22 cellular contexts compared by ENCODE assay signal in the genomic region with DNA sequence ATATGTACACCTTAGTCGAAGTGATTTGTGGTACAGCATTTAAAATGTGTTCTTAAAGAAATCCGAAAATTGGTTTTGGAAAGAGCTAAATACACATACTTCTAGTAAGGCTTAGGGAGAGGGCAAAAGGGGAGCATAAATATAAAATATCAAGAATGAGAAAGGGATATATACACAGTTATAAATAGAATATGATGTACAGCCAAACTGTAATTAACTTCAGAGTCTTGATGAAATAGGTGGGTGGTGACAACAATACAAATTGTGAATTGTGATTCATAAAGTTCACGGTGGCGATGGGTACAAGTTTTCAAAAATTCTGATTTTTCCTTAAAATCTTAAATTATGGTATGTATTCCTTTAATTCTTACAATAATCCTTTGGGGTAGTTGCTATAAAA.
DNase-seq lines count a peak whose midpoint lies in the region; ATAC-seq and TF ChIP-seq lines count a peak whose summit lies in the region.
"Had no signal": no experiment of that assay in that cellular context is flagged by ENCODE, and none has a peak within 500 bp of the region (broad histone marks: within the 10 kb centered on the region; RNA-seq: fewer than 3 reads in every experiment).

No MANE protein-coding gene starts in this region.

- H3K4me3 ChIP-seq in Caco-2 (ENCODE audit: low read depth, low read length) (no peak overlapping the region), gastrocnemius medialis (no peak overlapping the region), testis (no peak overlapping the region)
- H3K4me3 ChIP-seq: A549; BLaER1 treated with 17β-estradiol and CSF1 and Interleukin-3, amounts not matched to agents 10 nM and 100 nM; GM12878; GM23248 had no signal

- no peak overlapping the region for H3K27ac Mint-ChIP-seq in CD4-positive, alpha-beta T cell
- H3K27ac Mint-ChIP-seq in Caco-2 (ENCODE audit: unreplicated experiment), result peak overlapping the region; percentile 45
- H3K27ac Mint-ChIP-seq in stimulated activated effector memory CD8-positive, alpha-beta T cell treated with anti-CD3 and anti-CD28 coated beads, Interleukin-12 subunit alpha, Interleukin-12 subunit beta, amount 100 ng/mL, for 72 hours, result no peak overlapping the region

- H3K36me3 Mint-ChIP-seq in CD4-positive, alpha-beta T cell (ENCODE audit: low read depth), result peaks cover 10% of the 10 kb centered on the region
- no peaks in the 10 kb centered on the region for H3K36me3 Mint-ChIP-seq in Caco-2 (ENCODE audit: insufficient read depth, unreplicated experiment)
- H3K36me3 Mint-ChIP-seq in stimulated activated effector memory CD8-positive, alpha-beta T cell treated with anti-CD3 and anti-CD28 coated beads, Interleukin-12 subunit alpha, Interleukin-12 subunit beta, amount 100 ng/mL, for 72 hours, result peaks cover 7% of the 10 kb centered on the region

- H3K27me3 Mint-ChIP-seq in CD4-positive, alpha-beta T cell, result no peaks in the 10 kb centered on the region
- H3K27me3 Mint-ChIP-seq in Caco-2 (ENCODE audit: insufficient read depth, unreplicated experiment), result no peaks in the 10 kb centered on the region
- H3K27me3 Mint-ChIP-seq: CD4-positive, alpha-beta memory T cell had no signal

- no peaks in the 10 kb centered on the region for H3K9me3 ChIP-seq in CD4-positive, alpha-beta T cell (ENCODE audit: control insufficient read depth, low read length)
- H3K9me3 ChIP-seq in Caco-2 (no peaks in the 10 kb centered on the region), gastrocnemius medialis (no peaks in the 10 kb centered on the region), testis (no peaks in the 10 kb centered on the region)
- H3K9me3 ChIP-seq: A549, BE2C had no signal

- intact Hi-C loops in CD4-positive, alpha-beta T cell (cut with DNase I, micrococcal nuclease), result loop anchor here in 1 of 2 experiments (10.0 kb wide), 1 partner anchor 60 kb away; the partner anchor contains the start of gene KDM6A
- intact Hi-C loops in Caco-2 (cut with micrococcal nuclease; ENCODE audit: unreplicated experiment) (no loop called here), gastrocnemius medialis (cut with DNase I; ENCODE audit: low total_unique reads) (loop anchor here (2.0 kb wide), 1 partner anchor 60 kb away; no protein-coding TSS in a partner anchor), testis (cut with DNase I; ENCODE audit: low total_unique reads) (no loop called here)

- 89 to 93% methylated on average over 4 of the region's 4 CpGs for WGBS in testis, 2 donors

- no peak for ATAC-seq in CD4-positive, alpha-beta T cell (ENCODE audit: poor library complexity)
- ATAC-seq in gastrocnemius medialis, result peak in 1 of 2 donors; percentile 21
- no peak for ATAC-seq in stimulated activated effector memory CD8-positive, alpha-beta T cell treated with anti-CD3 and anti-CD28 coated beads, Interleukin-12 subunit alpha, Interleukin-12 subunit beta, amount 100 ng/mL, for 72 hours
- ATAC-seq: A549, GM12878 had no signal

- H3K36me3 ChIP-seq in Caco-2 (ENCODE audit: control insufficient read depth, insufficient read depth, low read length) (no peaks in the 10 kb centered on the region), gastrocnemius medialis (no peaks in the 10 kb centered on the region), testis (ENCODE audit: low read depth, missing control alignments) (no peaks in the 10 kb centered on the region)
- H3K36me3 ChIP-seq: BE2C had no signal

- peaks cover 73% of the 10 kb centered on the region for H3K4me1 Mint-ChIP-seq in CD4-positive, alpha-beta T cell (ENCODE audit: low read depth)
- peaks cover 13% of the 10 kb centered on the region for H3K4me1 Mint-ChIP-seq in Caco-2 (ENCODE audit: low read depth, unreplicated experiment)
- H3K4me1 Mint-ChIP-seq in stimulated activated effector memory CD8-positive, alpha-beta T cell treated with anti-CD3 and anti-CD28 coated beads, Interleukin-12 subunit alpha, Interleukin-12 subunit beta, amount 100 ng/mL, for 72 hours, result peaks cover 32% of the 10 kb centered on the region

- POLR2A ChIA-PET in CD4-positive, alpha-beta T cell (lab: Charles Lee), result interaction anchor here (1.0 kb wide), 1 partner anchor 37 kb away, joined by 3 read pairs; no protein-coding TSS in a partner anchor
- POLR2A ChIA-PET in Caco-2 (lab: Charles Lee), result no interaction called here

- H3K27ac ChIP-seq in CD4-positive, alpha-beta T cell (ENCODE audit: low read depth, low read length), result no peak overlapping the region
- H3K27ac ChIP-seq in epithelial cell of prostate, result peak overlapping the region; percentile 17
- H3K27ac ChIP-seq in gastrocnemius medialis, result peak overlapping the region in 3 of 4 donors; percentile 34 to 47 (median 39)
- H3K27ac ChIP-seq in testis, result no peak overlapping the region
- H3K27ac ChIP-seq: A549; BLaER1 treated with 17β-estradiol and CSF1 and Interleukin-3, amounts not matched to agents 10 nM and 100 nM; GM23248 had no signal

- in situ Hi-C loops in gastrocnemius medialis (cut with MboI; ENCODE audit: low sequenced_read_pairs in 4 of 4), result no loop called here

- BruUV-seq in Caco-2 (replicated peaks; lab: Mats Ljungman, UMichigan), result no TSS peak

- DNase-seq in CD4-positive, alpha-beta T cell, result no peak
- DNase-seq in Caco-2 (no peak), epithelial cell of prostate (ENCODE audit: low read depth, low spot score) (no peak), gastrocnemius medialis (no peak), nucleus accumbens (lab: John Stamatoyannopoulos, UW) (no peak), testis (no peak)
- DNase-seq in stimulated activated effector memory CD8-positive, alpha-beta T cell treated with anti-CD3 and anti-CD28 coated beads, Interleukin-12 subunit alpha, Interleukin-12 subunit beta, amount 100 ng/mL, for 72 hours (ENCODE audit: low spot score in 2 of 2), result no peak
- DNase-seq: 8988T; AML-193; BE2C; CD4-positive, alpha-beta memory T cell; DMS 273 treated with DMSO at 0.1 percent for 48 hours; DMS79; EL; GDM1; GM23248; H7; HCEC 1CT had no signal

- no peaks in the 10 kb centered on the region for H3K27me3 ChIP-seq in CD4-positive, alpha-beta T cell (ENCODE audit: control insufficient read depth, insufficient read depth, low read length)
- H3K27me3 ChIP-seq in Caco-2 (replicated peaks; ENCODE audit: control insufficient read depth, insufficient read depth, low read length), result no peaks in the 10 kb centered on the region
- no peaks in the 10 kb centered on the region for H3K27me3 ChIP-seq in gastrocnemius medialis
- no peaks in the 10 kb centered on the region for H3K27me3 ChIP-seq in testis
- H3K27me3 ChIP-seq: BE2C; BLaER1 treated with 17β-estradiol and CSF1 and Interleukin-3, amounts not matched to agents 10 nM and 100 nM had no signal

- no peak for TF ChIP-seq CTCF in CD4-positive, alpha-beta T cell (IDR thresholded peaks at IDR 0.05)
- TF ChIP-seq CTCF in Caco-2 (IDR thresholded peaks at IDR 0.05; ENCODE audit: insufficient read depth in 1 of 2, low read depth in 1 of 2, low read length in 1 of 2, severe bottlenecking in 1 of 2, unreplicated experiment in 1 of 2) (no peak), gastrocnemius medialis (IDR thresholded peaks at IDR 0.05 in 4 of 5, conservative IDR thresholded peaks at IDR 0.05 in 1 of 5) (no peak), testis (IDR thresholded peaks at IDR 0.05) (no peak)

- H3K4me1 ChIP-seq in Caco-2 (peaks cover 15% of the 10 kb centered on the region), gastrocnemius medialis (peaks cover 21 to 47% of the 10 kb centered on the region in 2 donors), testis (no peaks in the 10 kb centered on the region)
- H3K4me1 ChIP-seq: BE2C had no signal

- peak overlapping the region; percentile 17 for H3K4me3 Mint-ChIP-seq in CD4-positive, alpha-beta T cell
- H3K4me3 Mint-ChIP-seq in Caco-2 (ENCODE audit: unreplicated experiment), result no peak overlapping the region
- H3K4me3 Mint-ChIP-seq in stimulated activated effector memory CD8-positive, alpha-beta T cell treated with anti-CD3 and anti-CD28 coated beads, Interleukin-12 subunit alpha, Interleukin-12 subunit beta, amount 100 ng/mL, for 72 hours, result no peak overlapping the region
- H3K4me3 Mint-ChIP-seq: CD14-positive monocyte had no signal

- TF ChIP-seq POLR2A in gastrocnemius medialis (IDR thresholded peaks at IDR 0.05) (no peak), testis (IDR thresholded peaks at IDR 0.05) (no peak)

- H3K9me3 Mint-ChIP-seq in CD4-positive, alpha-beta T cell, result no peaks in the 10 kb centered on the region
- no peaks in the 10 kb centered on the region for H3K9me3 Mint-ChIP-seq in Caco-2 (ENCODE audit: unreplicated experiment)
- H3K9me3 Mint-ChIP-seq in stimulated activated effector memory CD8-positive, alpha-beta T cell treated with anti-CD3 and anti-CD28 coated beads, Interleukin-12 subunit alpha, Interleukin-12 subunit beta, amount 100 ng/mL, for 72 hours, result no peaks in the 10 kb centered on the region
- H3K9me3 Mint-ChIP-seq: CD14-positive monocyte; CD4-positive, alpha-beta memory T cell had no signal

- CTCF ChIA-PET in CD4-positive, alpha-beta T cell (lab: Charles Lee), result interaction anchor here (1.4 kb wide), 1 partner anchor 11 kb away, joined by 3 read pairs; no protein-coding TSS in a partner anchor
- CTCF ChIA-PET in Caco-2 (lab: Charles Lee), result no interaction called here

Comparison
In these comparisons a context has a peak if more than half of its experiments do, and no peak if none do; other contexts are left out.
1. H3K27ac ChIP-seq: peak in epithelial cell of prostate (single experiment) and gastrocnemius medialis (3 of 4); none in CD4-positive, alpha-beta T cell (single experiment) and testis (0 of 2).